8 cellular contexts compared by ENCODE assay signal in the genomic region with DNA sequence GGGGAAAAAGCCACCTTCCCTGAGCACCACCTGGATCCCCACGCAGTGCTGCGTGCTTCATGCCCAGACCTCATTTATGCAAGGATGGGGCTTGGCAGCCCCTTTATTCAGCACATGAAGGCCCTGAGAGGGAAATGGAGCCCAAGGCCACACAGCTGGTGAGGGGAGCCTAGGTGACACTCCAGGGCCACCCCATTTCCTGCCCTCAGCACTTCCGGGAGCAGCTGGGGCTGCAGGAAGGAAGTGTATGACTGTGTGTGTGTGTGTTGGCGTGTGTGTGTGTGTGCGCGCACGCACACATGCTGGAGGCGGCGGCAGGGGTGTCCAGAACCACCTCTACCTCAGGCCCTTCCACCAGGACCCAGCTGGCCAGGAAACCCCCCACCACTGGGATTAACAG. TPM values are rescaled to one million over a fixed set of nuclear protein-coding genes. Genes with fewer than 3 reads are reported as not detected.
DNase-seq lines count a peak whose midpoint lies in the region; ATAC-seq, FAIRE-seq and TF ChIP-seq lines count a peak whose summit lies in the region.
"Not testable (repeated sequence)": the region's sequence is repeated elsewhere in the genome, so short reads cannot be mapped to it uniquely, and the experiment has no call there.

No MANE protein-coding gene starts in this region.

- intact Hi-C loops in activated T-helper 1 cell treated with anti-CD3 and anti-CD28 coated beads, Interleukin-12 subunit alpha, Interleukin-12 subunit beta, Interleukin-2, Interleukin-4 antibody, amounts not matched to agents 30 ng/mL and 10 ng/mL and 1 ng/mL, durations not matched to agents 14 hours and 24 hours and 36 hours (cut with micrococcal nuclease): loop anchor here (1.0 to 2.0 kb wide), 2 partner anchors 29 to 111 kb away; partner anchors contain the start of gene MORF4L1

- 59 to 81% (median 76%) methylated on average over 8 to 9 of the region's 9 CpGs for WGBS in small intestine, 3 donors

- not testable (repeated sequence) for FAIRE-seq in small intestine (lab: Jason Lieb, UNC)

- H3K27me3 Mint-ChIP-seq in activated T-helper 1 cell treated with anti-CD3 and anti-CD28 coated beads, Interleukin-12 subunit alpha, Interleukin-12 subunit beta, Interleukin-2, Interleukin-4 antibody, amounts not matched to agents 30 ng/mL and 10 ng/mL and 1 ng/mL, durations not matched to agents 14 hours and 24 hours and 36 hours (ENCODE audit: insufficient read depth): not testable (repeated sequence)

- not testable (repeated sequence) for H3K4me3 ChIP-seq in small intestine (ENCODE audit: low read depth in 1 of 2, low read length in 2 of 2)

- not testable (repeated sequence) for H3K36me3 ChIP-seq in small intestine (ENCODE audit: control insufficient read depth in 2 of 2, insufficient read depth in 2 of 2, low read length in 2 of 2)

- peak; percentile 39 for TF ChIP-seq POLR2A in GM15510 (IDR thresholded peaks at IDR 0.05; ENCODE audit: borderline replicate concordance, extremely low read depth, insufficient read length)

- H3K36me3 Mint-ChIP-seq in activated T-helper 1 cell treated with anti-CD3 and anti-CD28 coated beads, Interleukin-12 subunit alpha, Interleukin-12 subunit beta, Interleukin-2, Interleukin-4 antibody, amounts not matched to agents 30 ng/mL and 10 ng/mL and 1 ng/mL, durations not matched to agents 14 hours and 24 hours and 36 hours (ENCODE audit: low read depth): not testable (repeated sequence)

- not testable (repeated sequence) for H3K27me3 ChIP-seq in small intestine (ENCODE audit: control insufficient read depth in 2 of 2, insufficient read depth in 2 of 2, low read length in 2 of 2)

- peak overlapping the region in 1 of 2 donors; percentile 53 for H3K27ac ChIP-seq in small intestine (ENCODE audit: low read depth in 1 of 2, low read length in 1 of 2)

- not testable (repeated sequence) for H3K4me1 ChIP-seq in small intestine (ENCODE audit: control insufficient read depth in 2 of 2, insufficient read depth in 1 of 2, low read depth in 1 of 2, low read length in 1 of 2)

- peak; percentile 38 for DNase-seq in T-helper 9 cell
- peak; percentile 76 for DNase-seq in activated T-helper 1 cell treated with anti-CD3 and anti-CD28 coated beads, Interleukin-12 subunit alpha, Interleukin-12 subunit beta, Interleukin-2, Interleukin-4 antibody, amounts not matched to agents 30 ng/mL and 10 ng/mL and 1 ng/mL, durations not matched to agents 14 hours and 24 hours and 36 hours (ENCODE audit: low spot score)
- peak; percentile 64 for DNase-seq in germinal center (ENCODE audit: low spot score)
- DNase-seq in small intestine: peak; percentile 55
- peak; percentile 80 for DNase-seq in stimulated activated naive CD8-positive, alpha-beta T cell treated with anti-CD3 and anti-CD28 coated beads, Interleukin-15, Interleukin-2, amounts not matched to agents 100 U/mL and 50 U/mL, for 24 hours

- peak overlapping the region; percentile 89 for H3K27ac Mint-ChIP-seq in activated T-helper 1 cell treated with anti-CD3 and anti-CD28 coated beads, Interleukin-12 subunit alpha, Interleukin-12 subunit beta, Interleukin-2, Interleukin-4 antibody, amounts not matched to agents 30 ng/mL and 10 ng/mL and 1 ng/mL, durations not matched to agents 14 hours and 24 hours and 36 hours

- not testable (repeated sequence) for H3K9me3 ChIP-seq in small intestine (ENCODE audit: control insufficient read depth, low read depth)

- ATAC-seq in GM21528 (IDR thresholded peaks at IDR 0.05; ENCODE audit: low FRiP score, unreplicated experiment) (peak; percentile 42), HG03565 (IDR thresholded peaks at IDR 0.05; ENCODE audit: unreplicated experiment) (peak; percentile 33)
- ATAC-seq in stimulated activated naive CD8-positive, alpha-beta T cell treated with anti-CD3 and anti-CD28 coated beads, Interleukin-15, Interleukin-2, amounts not matched to agents 100 U/mL and 50 U/mL, for 24 hours: peak; percentile 76

- peaks cover 21% of the 10 kb centered on the region for H3K4me1 Mint-ChIP-seq in activated T-helper 1 cell treated with anti-CD3 and anti-CD28 coated beads, Interleukin-12 subunit alpha, Interleukin-12 subunit beta, Interleukin-2, Interleukin-4 antibody, amounts not matched to agents 30 ng/mL and 10 ng/mL and 1 ng/mL, durations not matched to agents 14 hours and 24 hours and 36 hours (ENCODE audit: low read depth)

- not testable (repeated sequence) for H3K4me3 Mint-ChIP-seq in activated T-helper 1 cell treated with anti-CD3 and anti-CD28 coated beads, Interleukin-12 subunit alpha, Interleukin-12 subunit beta, Interleukin-2, Interleukin-4 antibody, amounts not matched to agents 30 ng/mL and 10 ng/mL and 1 ng/mL, durations not matched to agents 14 hours and 24 hours and 36 hours

- H3K9me3 Mint-ChIP-seq in activated T-helper 1 cell treated with anti-CD3 and anti-CD28 coated beads, Interleukin-12 subunit alpha, Interleukin-12 subunit beta, Interleukin-2, Interleukin-4 antibody, amounts not matched to agents 30 ng/mL and 10 ng/mL and 1 ng/mL, durations not matched to agents 14 hours and 24 hours and 36 hours: not testable (repeated sequence)

RNA-seq across cellular contexts. Expression of gene ADAMTS7, which starts 49.8 kb away (rescaled TPM):
- 0.39 and 0.47 TPM in 2 replicates for total RNA-seq in activated T-helper 1 cell treated with anti-CD3 and anti-CD28 coated beads, Interleukin-12 subunit alpha, Interleukin-12 subunit beta, Interleukin-2, Interleukin-4 antibody, amounts not matched to agents 30 ng/mL and 10 ng/mL and 1 ng/mL, durations not matched to agents 14 hours and 24 hours and 36 hours
- polyA plus RNA-seq in small intestine: under 1 TPM in 2 of 3 donors, not detected in 1; 0.27 to 0.84 TPM
